Comparison of ENCODE assay signal across 8 cellular contexts in the genomic region with DNA sequence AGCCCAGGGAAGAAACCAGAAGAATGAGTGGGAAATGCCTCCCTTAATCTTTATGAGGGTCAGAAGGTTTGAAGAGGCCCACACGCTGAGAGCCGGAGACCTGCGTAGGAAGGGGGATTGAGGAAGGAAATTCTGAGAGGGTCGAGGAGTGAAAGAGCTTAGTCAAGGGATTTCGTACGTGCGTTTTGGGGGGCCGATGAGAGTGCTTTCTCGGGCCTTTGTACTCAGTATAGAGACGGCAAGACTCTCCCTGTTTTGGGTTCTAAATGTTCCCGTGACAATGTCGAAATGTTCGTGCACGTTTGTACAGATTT. TPM values are rescaled to one million over a fixed set of nuclear protein-coding genes. Genes with fewer than 3 reads are reported as not detected.
DNase-seq lines count a peak whose midpoint lies in the region; ATAC-seq and TF ChIP-seq lines count a peak whose summit lies in the region.

No MANE protein-coding gene starts in this region.

- H3K36me3 ChIP-seq in CD8-positive, alpha-beta T cell (ENCODE audit: insufficient read depth, low read length): no peaks in the 10 kb centered on the region
- no peaks in the 10 kb centered on the region for H3K36me3 ChIP-seq in colonic mucosa
- H3K36me3 ChIP-seq in neutrophil: peaks cover 11% of the 10 kb centered on the region

- TF ChIP-seq CTCF in CD8-positive, alpha-beta T cell (IDR thresholded peaks at IDR 0.05): no peak
- TF ChIP-seq CTCF in colonic mucosa (IDR thresholded peaks at IDR 0.05): no peak
- no peak for TF ChIP-seq CTCF in neutrophil (IDR thresholded peaks at IDR 0.05)

- no peaks in the 10 kb centered on the region for H3K9me3 ChIP-seq in CD8-positive, alpha-beta T cell (ENCODE audit: low read length)
- H3K9me3 ChIP-seq in colonic mucosa (no peaks in the 10 kb centered on the region), neutrophil (no peaks in the 10 kb centered on the region)

- CTCF ChIA-PET in CD8-positive, alpha-beta T cell (lab: Charles Lee): interaction anchor here (0.6 to 0.9 kb wide), 2 partner anchors 11 to 1157 kb away, joined by 3 read pairs; no protein-coding TSS in a partner anchor

- POLR2A ChIA-PET in CD8-positive, alpha-beta T cell (lab: Charles Lee): interaction anchor here (1.3 to 3.3 kb wide), 5 partner anchors 9 to 339 kb away, joined by 3 to 11 read pairs (median 4); a partner anchor contains a TSS

- ATAC-seq in CD8-positive, alpha-beta T cell: peak; percentile 3
- ATAC-seq in HG03045 (IDR thresholded peaks at IDR 0.05; ENCODE audit: unreplicated experiment) (peak; percentile 4), GM19328 (IDR thresholded peaks at IDR 0.05; ENCODE audit: unreplicated experiment) (no peak)

- no peaks in the 10 kb centered on the region for H3K27me3 Mint-ChIP-seq in CD8-positive, alpha-beta T cell (ENCODE audit: low read depth)

- peaks cover 22% of the 10 kb centered on the region for H3K36me3 Mint-ChIP-seq in CD8-positive, alpha-beta T cell

- peak in 1 of 7 experiments; percentile 16 for DNase-seq in CD8-positive, alpha-beta T cell
- DNase-seq in colonic mucosa (no peak), NCI-H526 (lab: John Stamatoyannopoulos, UW) (no peak), SW480 (ENCODE audit: low spot score) (no peak), GM03348 (ENCODE audit: low spot score) (no peak)

- H3K9ac ChIP-seq in colonic mucosa (ENCODE audit: low read depth in 2 of 2, low read length in 2 of 2): peak overlapping the region; percentile 78 to 96

- no peaks in the 10 kb centered on the region for H3K9me3 Mint-ChIP-seq in CD8-positive, alpha-beta T cell

- intact Hi-C loops in CD8-positive, alpha-beta T cell (cut with DNase I, micrococcal nuclease): loop anchor here (1.0 to 10.0 kb wide), 8 partner anchors 338 to 1896 kb away; a partner anchor contains a TSS
- intact Hi-C loops in colonic mucosa (cut with DNase I): no loop called here

- peaks cover 26% of the 10 kb centered on the region for H3K4me1 Mint-ChIP-seq in CD8-positive, alpha-beta T cell (ENCODE audit: low read depth)

- H3K4me3 ChIP-seq in CD8-positive, alpha-beta T cell (ENCODE audit: low read depth, low read length): peak overlapping the region; percentile 95
- H3K4me3 ChIP-seq in colonic mucosa (peak overlapping the region; percentile 79), neutrophil (ENCODE audit: low read depth in 1 of 2, low read length in 1 of 2) (peak overlapping the region; percentile 79 to 82)

- H3K27ac Mint-ChIP-seq in CD8-positive, alpha-beta T cell: no peak overlapping the region

- H3K27me3 ChIP-seq in CD8-positive, alpha-beta T cell (ENCODE audit: insufficient read depth, low read length): no peaks in the 10 kb centered on the region
- H3K27me3 ChIP-seq in colonic mucosa: no peaks in the 10 kb centered on the region
- H3K27me3 ChIP-seq in neutrophil: no peaks in the 10 kb centered on the region

- peak overlapping the region; percentile 100 for H3K27ac ChIP-seq in CD8-positive, alpha-beta T cell (ENCODE audit: low read depth, low read length)
- peak overlapping the region; percentile 84 for H3K27ac ChIP-seq in colonic mucosa
- peak overlapping the region; percentile 86 for H3K27ac ChIP-seq in neutrophil

- H3K4me3 Mint-ChIP-seq in CD8-positive, alpha-beta T cell: no peak overlapping the region

- H3K4me1 ChIP-seq in CD8-positive, alpha-beta T cell (ENCODE audit: insufficient read depth, low read length): peaks cover 37% of the 10 kb centered on the region
- no peaks in the 10 kb centered on the region for H3K4me1 ChIP-seq in colonic mucosa
- H3K4me1 ChIP-seq in neutrophil (ENCODE audit: control insufficient read depth in 1 of 2, insufficient read depth in 1 of 2, low read depth in 1 of 2, low read length in 1 of 2): peaks cover 16 to 26% of the 10 kb centered on the region in 2 experiments

RNA-seq across cellular contexts. Expression of a gene that starts 0.5 kb away (rescaled TPM):
- total RNA-seq in CD8-positive, alpha-beta T cell: 100 to 1,000 TPM; 148 to 157 TPM
- total RNA-seq in colonic mucosa: 10 to 100 TPM; 70.1 to 72.3 TPM
